In genomic region chr6:12254228-12254627, GRCh38 we compare ENCODE assay signal across 27 cellular contexts.
"Had no signal": no experiment of that assay in that cellular context is flagged by ENCODE, and none has a peak within 500 bp of the region (broad histone marks: within the 10 kb centered on the region; RNA-seq: fewer than 3 reads in every experiment).

No MANE protein-coding gene starts in this region.

- H3K27me3 ChIP-seq: colonic mucosa, dorsolateral prefrontal cortex, esophagus muscularis mucosa, esophagus squamous epithelium, foreskin keratinocyte, gastrocnemius medialis, gastroesophageal sphincter had no signal

- H3K4me1 ChIP-seq: colonic mucosa, esophagus muscularis mucosa, esophagus squamous epithelium, gastrocnemius medialis, gastroesophageal sphincter, heart left ventricle, heart right ventricle had no signal

- H3K36me3 ChIP-seq: colonic mucosa, esophagus muscularis mucosa, esophagus squamous epithelium, gastrocnemius medialis, gastroesophageal sphincter, heart left ventricle, heart right ventricle had no signal

- H3K9me3 ChIP-seq: colonic mucosa, esophagus muscularis mucosa, esophagus squamous epithelium, gastrocnemius medialis, gastroesophageal sphincter, heart left ventricle, heart right ventricle had no signal

- DNase-seq: colonic mucosa; cortex of kidney; dermis blood vessel endothelial cell; dorsolateral prefrontal cortex; effector CD4-positive, alpha-beta T cell; effector CD8-positive, alpha-beta T cell; effector memory CD4-positive, alpha-beta T cell; effector memory CD8-positive, alpha-beta T cell; endodermal cell; erythroblast; esophagus squamous epithelium; foreskin fibroblast; foreskin keratinocyte; foreskin melanocyte; gastrocnemius medialis; glutamatergic neuron; head of caudate nucleus; heart left ventricle; heart right ventricle had no signal

- ATAC-seq: effector memory CD8-positive, alpha-beta T cell; esophagus mucosa; foreskin keratinocyte; gastrocnemius medialis; gastroesophageal sphincter; heart left ventricle; heart right ventricle had no signal

- H3K4me3 ChIP-seq: colonic mucosa, coronary artery, dorsolateral prefrontal cortex, esophagus muscularis mucosa, esophagus squamous epithelium, gastrocnemius medialis, gastroesophageal sphincter, heart left ventricle, heart right ventricle had no signal

- H3K27ac ChIP-seq: colonic mucosa, coronary artery, dorsolateral prefrontal cortex, epithelial cell of prostate, esophagus muscularis mucosa, esophagus squamous epithelium, foreskin keratinocyte, gastrocnemius medialis, gastroesophageal sphincter, heart left ventricle, heart right ventricle had no signal

- FAIRE-seq: endometrium, endothelial cell of umbilical vein, frontal cortex had no signal
